Comparison of ENCODE assay signal across 17 cellular contexts in the genomic region with DNA sequence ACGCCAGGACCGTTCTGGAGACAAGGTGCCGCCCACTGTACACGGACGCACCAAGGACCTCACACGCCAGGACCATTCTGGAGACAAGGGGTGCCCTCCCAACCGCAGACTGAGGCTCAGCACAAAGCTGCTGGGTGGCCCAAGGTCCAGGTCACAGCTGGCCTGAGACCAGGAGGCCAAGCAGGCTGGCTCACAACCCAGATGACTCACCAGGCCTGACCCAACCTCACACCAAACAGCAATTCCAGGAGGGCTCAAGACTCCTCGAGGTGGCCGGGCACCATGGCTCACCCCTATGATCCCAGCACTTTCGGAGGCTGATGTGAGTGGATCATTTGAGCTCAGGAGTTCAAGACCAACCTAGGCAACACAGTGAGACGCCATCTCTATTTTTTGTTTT. TPM values are rescaled to one million over a fixed set of nuclear protein-coding genes. Genes with fewer than 3 reads are reported as not detected.
DNase-seq lines count a peak whose midpoint lies in the region; ATAC-seq, FAIRE-seq and TF ChIP-seq lines count a peak whose summit lies in the region.
"Had no signal": no experiment of that assay in that cellular context is flagged by ENCODE, and none has a peak within 500 bp of the region (broad histone marks: within the 10 kb centered on the region; RNA-seq: fewer than 3 reads in every experiment).

No MANE protein-coding gene starts in this region.

- no TSS peak for BruUV-seq in endothelial cell of umbilical vein (replicated peaks; lab: Mats Ljungman, UMichigan)

- H3K36me3 ChIP-seq in MG63, result peaks cover 46% of the 10 kb centered on the region
- H3K36me3 ChIP-seq in endothelial cell of umbilical vein (ENCODE audit: control insufficient read depth in 2 of 2, extremely low read depth in 1 of 2, insufficient read depth in 2 of 2, low read length in 2 of 2), result peaks cover 0 to 25% of the 10 kb centered on the region in 2 experiments
- no peaks in the 10 kb centered on the region for H3K36me3 ChIP-seq in Karpas-422 (ENCODE audit: insufficient read depth, low read length)

- CTCF ChIA-PET in endothelial cell of umbilical vein (lab: Charles Lee), result no interaction called here

- DNase-seq in AG10803 (ENCODE audit: low read depth), result peak; percentile 26
- DNase-seq in MG63, result peak; percentile 62
- DNase-seq in endothelial cell of umbilical vein (ENCODE audit: low read depth, low spot score), result no peak
- peak; percentile 40 for DNase-seq in myocyte (ENCODE audit: low read depth)
- no peak for DNase-seq in Karpas-422
- DNase-seq in NCI-H524 treated with DMSO at 0.1 percent for 48 hours (lab: John Stamatoyannopoulos, UW), result no peak
- DNase-seq: activated CD4-positive, alpha-beta T cell treated with anti-CD3 and anti-CD28 coated beads, Interleukin-2, amount 50 U/mL, for 1 hour; activated T-cell treated with anti-CD3 and anti-CD28 coated beads, Interleukin-2, amount 50 U/mL, for 4 hours; AML-193; amniotic stem cell; NCI-H2029 treated with DMSO at 0.1 percent for 48 hours; small intestine; T-helper 9 cell had no signal

- POLR2A ChIA-PET in endothelial cell of umbilical vein (lab: Charles Lee), result no interaction called here

- dilution Hi-C loops in endothelial cell of umbilical vein (cut with MboI; ENCODE audit: extremely low pct_ligation_motif_present, low sequenced_read_pairs), result no loop called here

- H2AFZ ChIP-seq in endothelial cell of umbilical vein (ENCODE audit: low read depth, low read length) (no peak overlapping the region), Karpas-422 (ENCODE audit: low read length) (no peak overlapping the region)
- H2AFZ ChIP-seq: neural progenitor cell had no signal

- H3K4me2 ChIP-seq in endothelial cell of umbilical vein (ENCODE audit: insufficient read depth, low read length), result no peak overlapping the region
- no peak overlapping the region for H3K4me2 ChIP-seq in Karpas-422 (ENCODE audit: low read depth, low read length, poor library complexity, severe bottlenecking)
- H3K4me2 ChIP-seq: neural progenitor cell had no signal

- H3K79me2 ChIP-seq in endothelial cell of umbilical vein (ENCODE audit: control insufficient read depth, insufficient read depth, low read length), result peaks cover 99% of the 10 kb centered on the region
- H3K79me2 ChIP-seq in Karpas-422 (ENCODE audit: low read length), result peaks cover 97% of the 10 kb centered on the region

- H3K4me1 ChIP-seq in endothelial cell of umbilical vein (ENCODE audit: control insufficient read depth, extremely low read depth, insufficient read depth, low read length), result peaks cover 3% of the 10 kb centered on the region
- H3K4me1 ChIP-seq in Karpas-422 (ENCODE audit: low read length), result no peaks in the 10 kb centered on the region
- H3K4me1 ChIP-seq: neural progenitor cell had no signal

- ATAC-seq in HG03097 (IDR thresholded peaks at IDR 0.05; ENCODE audit: low FRiP score, unreplicated experiment), result no peak
- ATAC-seq in HG03139 (IDR thresholded peaks at IDR 0.05; ENCODE audit: unreplicated experiment), result no peak
- ATAC-seq: activated T-cell treated with anti-CD3 and anti-CD28 coated beads, Interleukin-2, amount 50 U/mL, for 4 hours had no signal

- TF ChIP-seq POLR2A in endothelial cell of umbilical vein (IDR thresholded peaks at IDR 0.05; ENCODE audit: low read depth, low read length), result no peak

- H3K27ac ChIP-seq in endothelial cell of umbilical vein (ENCODE audit: insufficient read depth, low read depth, low read length) (no peak overlapping the region), Karpas-422 (ENCODE audit: low read length) (no peak overlapping the region)
- H3K27ac ChIP-seq: coronary artery, neural progenitor cell had no signal

- no peaks in the 10 kb centered on the region for H3K9me1 ChIP-seq in endothelial cell of umbilical vein (replicated peaks; ENCODE audit: control insufficient read depth, extremely low read depth, insufficient read depth, low read length)

- H3K9me3 ChIP-seq in MG63 (no peaks in the 10 kb centered on the region), endothelial cell of umbilical vein (replicated peaks; ENCODE audit: control insufficient read depth, insufficient read depth, low read length) (no peaks in the 10 kb centered on the region), Karpas-422 (ENCODE audit: low read length) (no peaks in the 10 kb centered on the region)

- no peaks in the 10 kb centered on the region for H3K27me3 ChIP-seq in MG63
- H3K27me3 ChIP-seq in endothelial cell of umbilical vein (ENCODE audit: control insufficient read depth in 2 of 2, insufficient read depth in 2 of 2, low read length in 2 of 2), result no peaks in the 10 kb centered on the region
- H3K27me3 ChIP-seq in Karpas-422 (ENCODE audit: low read length), result no peaks in the 10 kb centered on the region
- H3K27me3 ChIP-seq: neural progenitor cell had no signal

- peaks cover 17% of the 10 kb centered on the region for H4K20me1 ChIP-seq in endothelial cell of umbilical vein (replicated peaks; ENCODE audit: control insufficient read depth, extremely low read depth, insufficient read depth, low read length)
- H4K20me1 ChIP-seq in Karpas-422 (ENCODE audit: insufficient read depth, low read depth, low read length), result peaks cover 60% of the 10 kb centered on the region

- TF ChIP-seq CTCF in AG10803 (conservative IDR thresholded peaks at IDR 0.05; ENCODE audit: low read length) (no peak), endothelial cell of umbilical vein (IDR thresholded peaks at IDR 0.05; ENCODE audit: extremely low read depth in 1 of 2, insufficient read depth in 1 of 2, low read depth in 1 of 2, low read length in 2 of 2) (no peak)

- H3K9ac ChIP-seq in endothelial cell of umbilical vein (replicated peaks; ENCODE audit: extremely low read depth, insufficient read depth, low read length) (no peak overlapping the region), Karpas-422 (ENCODE audit: low read length) (no peak overlapping the region)
- H3K9ac ChIP-seq: neural progenitor cell had no signal

- no peaks in the 10 kb centered on the region for H3K9me2 ChIP-seq in Karpas-422 (replicated peaks; ENCODE audit: insufficient read depth, low read length)

- H3K4me3 ChIP-seq in AG10803 (ENCODE audit: low read length), result no peak overlapping the region
- H3K4me3 ChIP-seq in MG63, result no peak overlapping the region
- no peak overlapping the region for H3K4me3 ChIP-seq in endothelial cell of umbilical vein (replicated peaks in 1 of 3; ENCODE audit: insufficient read depth in 1 of 3, low read depth in 1 of 3, low read length in 3 of 3)
- no peak overlapping the region for H3K4me3 ChIP-seq in Karpas-422 (ENCODE audit: low read length)
- H3K4me3 ChIP-seq: coronary artery, neural progenitor cell had no signal

- intact Hi-C loops in endothelial cell of umbilical vein (cut with micrococcal nuclease), result no loop called here

- peak; percentile 49 for FAIRE-seq in endothelial cell of umbilical vein (lab: Jason Lieb, UNC)
- FAIRE-seq: small intestine had no signal

TF ChIP-seq in endothelial cell of umbilical vein, 7 proteins besides CTCF, POLR2A, EP300 and RAD21:
- TF ChIP-seq MYC (IDR thresholded peaks at IDR 0.05; ENCODE audit: low read depth, low read length), result no peak
- no peak for TF ChIP-seq EZH2 (IDR thresholded peaks at IDR 0.05; ENCODE audit: borderline replicate concordance, low read depth, low read length, severe bottlenecking)
- no peak for TF ChIP-seq GATA2 (IDR thresholded peaks at IDR 0.05; ENCODE audit: insufficient read depth, insufficient read length, low read depth, low read length)
- no peak for TF ChIP-seq POLR2AphosphoS5 (IDR thresholded peaks at IDR 0.05; ENCODE audit: insufficient read depth, low read depth, low read length)
- no peak for TF ChIP-seq FOS (IDR thresholded peaks at IDR 0.05; ENCODE audit: borderline replicate concordance, insufficient read depth, low read length)
- TF ChIP-seq JUN (IDR thresholded peaks at IDR 0.05; ENCODE audit: borderline replicate concordance, insufficient read depth, insufficient read length, low read depth), result no peak
- TF ChIP-seq, protein P1, sequence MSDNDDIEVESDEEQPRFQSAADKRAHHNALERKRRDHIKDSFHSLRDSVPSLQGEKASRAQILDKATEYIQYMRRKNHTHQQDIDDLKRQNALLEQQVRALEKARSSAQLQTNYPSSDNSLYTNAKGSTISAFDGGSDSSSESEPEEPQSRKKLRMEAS (IDR thresholded peaks at IDR 0.05; ENCODE audit: insufficient read depth, insufficient read length), result no peak

RNA-seq across cellular contexts. Expression of a gene that starts 14.8 kb away (rescaled TPM):
- 17.3 and 18.0 TPM in 2 replicates for total RNA-seq in MG63 (2014; rRNA removed; shearing (Covaris generic); ENCODE audit: low replicate concordance)
- total RNA-seq in endothelial cell of umbilical vein (38.8 and 41.1 TPM in 2 replicates), myocyte (20.1 and 21.4 TPM in 2 replicates)
- 6.8 and 8.1 TPM in 2 replicates for polyA plus RNA-seq in endothelial cell of umbilical vein
- polyA plus RNA-seq in endothelial cell of umbilical vein (2011; cell fraction: cytosol; rRNA removed), result 6.6 and 7.9 TPM in 2 replicates
- polyA plus RNA-seq in endothelial cell of umbilical vein (2011; cell fraction: nucleus; rRNA removed), result 46.2 and 52.9 TPM in 2 replicates
- polyA plus RNA-seq in endothelial cell of umbilical vein (2012), result 12.8 and 14.5 TPM in 2 replicates
- 11.1 and 15.7 TPM in 2 replicates for polyA minus RNA-seq in endothelial cell of umbilical vein
- 6.5 TPM for polyA minus RNA-seq in endothelial cell of umbilical vein (2011; cell fraction: cytosol; rRNA and poly(A)+ RNA removed)
- polyA minus RNA-seq in endothelial cell of umbilical vein (2011; cell fraction: nucleus; rRNA and poly(A)+ RNA removed), result 31.7 and 42.3 TPM in 2 replicates
- 15.5 TPM for polyA plus RNA-seq in myocyte (2012)
- total RNA-seq in Karpas-422 (2014; rRNA removed; shearing (Covaris generic); ENCODE audit: low replicate concordance), result 16.0 and 27.3 TPM in 2 replicates

RNA-seq across cellular contexts. Expression of a gene that starts 40.8 kb away (rescaled TPM):
- total RNA-seq in MG63 (2014; rRNA removed; shearing (Covaris generic); ENCODE audit: low replicate concordance), result 5.8 and 9.4 TPM in 2 replicates
- total RNA-seq in endothelial cell of umbilical vein, result 18.2 and 18.6 TPM in 2 replicates
- 6.4 and 8.6 TPM in 2 replicates for polyA plus RNA-seq in endothelial cell of umbilical vein
- 9.1 and 9.3 TPM in 2 replicates for polyA plus RNA-seq in endothelial cell of umbilical vein (2011; cell fraction: cytosol; rRNA removed)
- 13.5 and 14.1 TPM in 2 replicates for polyA plus RNA-seq in endothelial cell of umbilical vein (2011; cell fraction: nucleus; rRNA removed)
- 12.3 and 13.1 TPM in 2 replicates for polyA plus RNA-seq in endothelial cell of umbilical vein (2012)
- polyA minus RNA-seq in endothelial cell of umbilical vein, result 14.1 TPM in 2 replicates
- polyA minus RNA-seq in endothelial cell of umbilical vein (2011; cell fraction: cytosol; rRNA and poly(A)+ RNA removed), result 5.0 TPM
- polyA minus RNA-seq in endothelial cell of umbilical vein (2011; cell fraction: nucleus; rRNA and poly(A)+ RNA removed), result 14.1 and 14.9 TPM in 2 replicates
- 13.1 and 15.3 TPM in 2 replicates for total RNA-seq in myocyte
- polyA plus RNA-seq in myocyte (2012), result 7.8 TPM
- 22.9 and 24.6 TPM in 2 replicates for total RNA-seq in Karpas-422 (2014; rRNA removed; shearing (Covaris generic); ENCODE audit: low replicate concordance)

Comparison
In these comparisons a context has a peak if more than half of its experiments do, and no peak if none do; other contexts are left out.
1. DNase-seq: peak in AG10803 (single experiment), MG63 (single experiment) and myocyte (single experiment); none in endothelial cell of umbilical vein (single experiment), Karpas-422 (single experiment) and NCI-H524 treated with DMSO at 0.1 percent for 48 hours (single experiment).